Comparison of ENCODE assay signal across 16 cellular contexts in the genomic region with DNA sequence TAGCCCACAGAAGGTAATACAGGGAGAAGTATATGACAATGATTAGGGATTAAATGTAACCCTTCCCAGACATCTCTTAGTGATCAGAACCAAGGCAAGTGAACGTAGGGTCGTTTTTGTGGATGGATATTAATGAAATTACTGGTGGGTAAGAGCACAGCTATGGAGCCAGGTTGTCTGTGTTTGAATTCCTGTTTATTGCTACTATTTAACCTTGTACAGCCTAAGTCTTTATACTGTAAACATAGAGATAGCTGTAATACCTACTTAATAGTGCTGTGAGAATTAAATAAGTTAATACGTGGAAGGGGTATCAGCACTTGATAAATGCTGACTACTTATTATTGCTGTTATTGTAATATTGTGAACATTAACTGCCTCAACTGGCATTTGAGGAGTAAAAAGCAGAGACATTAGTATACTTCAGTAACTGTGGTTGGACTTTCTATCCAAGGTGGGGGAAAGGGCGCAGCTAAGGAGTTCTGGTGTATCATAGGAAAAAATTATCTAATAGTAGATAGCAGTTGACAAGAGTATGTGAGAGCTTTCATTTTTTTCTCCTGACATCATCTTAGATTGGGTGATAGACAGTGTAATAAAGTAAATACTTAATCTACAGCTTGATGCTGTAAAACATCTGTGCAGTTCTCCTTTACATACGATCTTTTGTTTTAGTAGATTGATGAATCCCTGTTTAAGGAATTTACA.
A peak's percentile ranks its signal among the peaks of the same experiment; 100 is the strongest.
DNase-seq lines count a peak whose midpoint lies in the region; ATAC-seq and TF ChIP-seq lines count a peak whose summit lies in the region.
"Had no signal": no experiment of that assay in that cellular context is flagged by ENCODE, and none has a peak within 500 bp of the region (broad histone marks: within the 10 kb centered on the region; RNA-seq: fewer than 3 reads in every experiment).

No MANE protein-coding gene starts in this region.

- no peak overlapping the region for H2AFZ ChIP-seq in PC-3 (ENCODE audit: low read length)
- H2AFZ ChIP-seq: parathyroid adenoma had no signal

- DNase-seq in AG04450 (ENCODE audit: low read depth, low spot score) (no peak), PC-3 (peak; percentile 5), dermis microvascular lymphatic vessel endothelial cell (ENCODE audit: low read depth in 2 of 2) (peak; percentile 1 to 25), kidney tubule cell (ENCODE audit: low spot score) (peak; percentile 57), C1 segment of cervical spinal cord (lab: John Stamatoyannopoulos, UW) (no peak), gastrocnemius medialis (no peak), posterior vena cava (ENCODE audit: low spot score) (no peak)
- no peak for DNase-seq in activated T-cell treated with anti-CD3 and anti-CD28 coated beads, Interleukin-2, amount 50 U/mL, for 1 hour
- DNase-seq: activated CD4-positive, alpha-beta T cell treated with anti-CD3 and anti-CD28 coated beads, Interleukin-2, amount 50 U/mL, for 4 hours; activated T-cell treated with anti-CD3 and anti-CD28 coated beads, Interleukin-2, amount 50 U/mL, for 24 hours; left lung; NCI-H345; stimulated activated CD4-positive, alpha-beta T cell treated with anti-CD3 and anti-CD28 coated beads, Interleukin-15, amount 100 ng/mL, for 24 hours; T1000 had no signal

- H3K4me3 ChIP-seq in AG04450 (ENCODE audit: low read depth, low read length): no peak overlapping the region
- H3K4me3 ChIP-seq in PC-3 (ENCODE audit: low read length): no peak overlapping the region
- no peak overlapping the region for H3K4me3 ChIP-seq in gastrocnemius medialis
- H3K4me3 ChIP-seq: left lung had no signal

- no peak for TF ChIP-seq POLR2A in gastrocnemius medialis (IDR thresholded peaks at IDR 0.05)

- H3K4me1 ChIP-seq in PC-3 (ENCODE audit: insufficient read depth, low read length) (peaks cover 16% of the 10 kb centered on the region; the same call in 1 of the 2 replicates), gastrocnemius medialis (peaks cover 26 to 44% of the 10 kb centered on the region in 2 donors)
- H3K4me1 ChIP-seq: parathyroid adenoma had no signal

- H3K36me3 ChIP-seq in PC-3 (ENCODE audit: low read depth, low read length): no peaks in the 10 kb centered on the region
- no peaks in the 10 kb centered on the region for H3K36me3 ChIP-seq in gastrocnemius medialis
- H3K36me3 ChIP-seq: left lung had no signal

- H4K20me1 ChIP-seq in PC-3 (ENCODE audit: low read length): no peaks in the 10 kb centered on the region; the same call in 1 of the 2 replicates

- CTCF ChIA-PET in AG04450 (lab: Charles Lee): interaction anchor here (0.6 kb wide), 1 partner anchor 108 kb away, joined by 3 read pairs; no protein-coding TSS in a partner anchor
- CTCF ChIA-PET in PC-3 (lab: Charles Lee): no interaction called here

- no peaks in the 10 kb centered on the region for H3F3A ChIP-seq in PC-3 (ENCODE audit: low read length, unreplicated experiment)

- intact Hi-C loops in PC-3 (cut with micrococcal nuclease): no loop called here
- intact Hi-C loops in gastrocnemius medialis (cut with DNase I; ENCODE audit: low total_unique reads): no loop called here
- intact Hi-C loops in posterior vena cava (cut with DNase I): loop anchor here in 1 of 2 donors (5.0 kb wide), 1 partner anchor 40 kb away; no protein-coding TSS in a partner anchor

- no TSS peak for BruUV-seq in PC-3 (replicated peaks; lab: Mats Ljungman, UMichigan)

- peak overlapping the region; percentile 66 for H3K27ac ChIP-seq in AG04450 (ENCODE audit: low read depth, low read length)
- H3K27ac ChIP-seq in PC-3 (ENCODE audit: low read length): no peak overlapping the region
- H3K27ac ChIP-seq in gastrocnemius medialis: no peak overlapping the region
- H3K27ac ChIP-seq: left lung, parathyroid adenoma had no signal

- in situ Hi-C loops in gastrocnemius medialis (cut with MboI; ENCODE audit: low sequenced_read_pairs in 4 of 4): no loop called here

- H3K27me3 ChIP-seq in AG04450 (ENCODE audit: control insufficient read depth, insufficient read depth, low read length) (no peaks in the 10 kb centered on the region), PC-3 (ENCODE audit: low read length) (no peaks in the 10 kb centered on the region), gastrocnemius medialis (no peaks in the 10 kb centered on the region)
- H3K27me3 ChIP-seq: left lung had no signal

- H3K9me2 ChIP-seq in PC-3 (replicated peaks; ENCODE audit: low read length): no peaks in the 10 kb centered on the region

- no peaks in the 10 kb centered on the region for H3K79me2 ChIP-seq in PC-3 (ENCODE audit: low read length)

- H3K9ac ChIP-seq in PC-3 (ENCODE audit: low read length): no peak overlapping the region
- H3K9ac ChIP-seq: parathyroid adenoma had no signal

- H3K9me3 ChIP-seq in AG04450 (ENCODE audit: control insufficient read depth, insufficient read depth, low read length) (no peaks in the 10 kb centered on the region), PC-3 (ENCODE audit: low read length) (no peaks in the 10 kb centered on the region), gastrocnemius medialis (no peaks in the 10 kb centered on the region)
- H3K9me3 ChIP-seq: left lung had no signal

- ATAC-seq in PC-3 (peak; percentile 65), gastrocnemius medialis (no peak)
- ATAC-seq: activated naive CD4-positive, alpha-beta T cell treated with anti-CD3 and anti-CD28 coated beads, Interleukin-2, amount 50 U/mL, for 72 hours; left lung had no signal

- no peak for TF ChIP-seq CTCF in AG04450 (IDR thresholded peaks at IDR 0.05; ENCODE audit: low read depth, low read length)
- no peak for TF ChIP-seq CTCF in PC-3 (conservative IDR thresholded peaks at IDR 0.05; ENCODE audit: low read depth, low read length)
- no peak for TF ChIP-seq CTCF in gastrocnemius medialis (IDR thresholded peaks at IDR 0.05 in 4 of 5, conservative IDR thresholded peaks at IDR 0.05 in 1 of 5)

- POLR2A ChIA-PET in AG04450 (lab: Yijun Ruan, JAX): interaction anchor here (1.2 to 2.0 kb wide), 2 partner anchors 69 to 180 kb away, joined by 4 to 9 read pairs; a partner anchor contains a TSS
- POLR2A ChIA-PET in PC-3 (lab: Charles Lee; ENCODE audit: unreplicated experiment): no interaction called here

- no peak overlapping the region for H3K4me2 ChIP-seq in PC-3 (ENCODE audit: low read length)

Comparison
In these comparisons a context has a peak if more than half of its experiments do, and no peak if none do; other contexts are left out.
1. DNase-seq: peak in PC-3 (single experiment), dermis microvascular lymphatic vessel endothelial cell (2 of 2) and kidney tubule cell (single experiment); none in AG04450 (single experiment), C1 segment of cervical spinal cord (0 of 14), gastrocnemius medialis (0 of 2), activated T-cell treated with anti-CD3 and anti-CD28 coated beads, Interleukin-2, amount 50 U/mL, for 1 hour (single experiment) and posterior vena cava (single experiment).